Comparison of ENCODE assay signal across 8 cellular contexts in the genomic region with DNA sequence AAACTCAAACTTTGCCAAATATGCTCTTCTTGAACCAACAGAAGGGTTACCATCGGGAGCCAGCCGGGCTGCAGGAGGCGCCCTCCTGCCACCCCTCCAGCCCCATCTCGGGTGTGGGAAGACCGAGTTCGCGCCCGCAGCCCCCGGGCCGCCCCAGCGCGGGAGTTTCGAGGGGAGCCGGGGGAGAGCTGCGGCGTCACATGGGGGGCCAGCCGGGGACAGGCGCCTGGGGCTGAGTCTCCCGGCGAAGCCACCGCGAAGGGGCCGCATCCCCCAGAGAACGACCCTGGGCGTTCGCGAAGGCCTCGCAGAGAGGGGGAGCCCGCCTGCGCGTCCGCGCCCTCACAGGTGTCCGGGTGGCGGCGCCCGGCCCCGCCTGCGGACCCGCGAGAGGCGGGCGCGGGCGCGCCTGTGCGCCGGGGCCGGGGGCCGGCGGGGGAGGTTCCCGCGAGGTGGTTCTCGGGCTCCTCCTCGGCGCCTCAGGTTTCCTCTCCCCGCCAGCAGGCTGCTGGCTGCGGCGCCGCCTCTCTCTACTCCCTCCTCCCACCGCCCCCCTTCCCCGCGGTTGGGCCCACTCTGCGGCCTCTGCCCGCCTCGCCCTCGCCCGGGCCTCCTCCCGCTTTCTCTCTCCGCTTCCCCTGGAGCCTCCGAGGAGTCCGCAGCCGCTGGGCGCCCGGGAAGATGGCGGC. TPM values are rescaled to one million over a fixed set of nuclear protein-coding genes. Genes with fewer than 3 reads are reported as not detected.
A peak's percentile ranks its signal among the peaks of the same experiment; 100 is the strongest.
DNase-seq lines count a peak whose midpoint lies in the region; ATAC-seq and TF ChIP-seq lines count a peak whose summit lies in the region.

A gene with protein sequence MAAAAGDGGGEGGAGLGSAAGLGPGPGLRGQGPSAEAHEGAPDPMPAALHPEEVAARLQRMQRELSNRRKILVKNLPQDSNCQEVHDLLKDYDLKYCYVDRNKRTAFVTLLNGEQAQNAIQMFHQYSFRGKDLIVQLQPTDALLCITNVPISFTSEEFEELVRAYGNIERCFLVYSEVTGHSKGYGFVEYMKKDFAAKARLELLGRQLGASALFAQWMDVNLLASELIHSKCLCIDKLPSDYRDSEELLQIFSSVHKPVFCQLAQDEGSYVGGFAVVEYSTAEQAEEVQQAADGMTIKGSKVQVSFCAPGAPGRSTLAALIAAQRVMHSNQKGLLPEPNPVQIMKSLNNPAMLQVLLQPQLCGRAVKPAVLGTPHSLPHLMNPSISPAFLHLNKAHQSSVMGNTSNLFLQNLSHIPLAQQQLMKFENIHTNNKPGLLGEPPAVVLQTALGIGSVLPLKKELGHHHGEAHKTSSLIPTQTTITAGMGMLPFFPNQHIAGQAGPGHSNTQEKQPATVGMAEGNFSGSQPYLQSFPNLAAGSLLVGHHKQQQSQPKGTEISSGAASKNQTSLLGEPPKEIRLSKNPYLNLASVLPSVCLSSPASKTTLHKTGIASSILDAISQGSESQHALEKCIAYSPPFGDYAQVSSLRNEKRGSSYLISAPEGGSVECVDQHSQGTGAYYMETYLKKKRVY (plus strand): TSS at position 584 of the 689 bp plus-strand sequence. CDS start 98 bp downstream, at position 682.

- no peaks in the 10 kb centered on the region for H3K36me3 ChIP-seq in HUES64 (ENCODE audit: insufficient read depth, low read length)
- H3K36me3 ChIP-seq in neural cell (ENCODE audit: insufficient read depth, low read length), result no peaks in the 10 kb centered on the region

- H3K9ac ChIP-seq in HUES64 (ENCODE audit: low read depth, low read length) (peak within 1 kb of the TSS; percentile 89), neural cell (ENCODE audit: low read length) (peak within 1 kb of the TSS; percentile 70)

- peaks cover 6% of the 10 kb centered on the region; the same call in 1 of the 2 replicates for H3K27me3 ChIP-seq in HUES64 (ENCODE audit: insufficient read depth, low read length)
- no peaks in the 10 kb centered on the region for H3K27me3 ChIP-seq in neural cell (ENCODE audit: insufficient read depth, low read depth, low read length)

- no peaks in the 10 kb centered on the region for H3K9me3 ChIP-seq in HUES64 (ENCODE audit: insufficient read depth, low read depth, low read length)
- no peaks in the 10 kb centered on the region for H3K9me3 ChIP-seq in neural cell (ENCODE audit: low read length)

- H3K4me3 ChIP-seq in HUES64 (ENCODE audit: low read length) (peak within 1 kb of the TSS; percentile 85), fibroblast of villous mesenchyme (ENCODE audit: low read depth, low read length) (peak within 1 kb of the TSS; percentile 72), neural cell (ENCODE audit: low read length) (peak within 1 kb of the TSS; percentile 86)

- H3F3A ChIP-seq in neural cell (ENCODE audit: insufficient read depth, low read length, poor library complexity, severe bottlenecking), result no peaks in the 10 kb centered on the region

- under 1% methylated on average over 76 of the region's 76 CpGs for WGBS in HUES64

- TF ChIP-seq EP300 in neural cell (conservative IDR thresholded peaks at IDR 0.05; ENCODE audit: poor library complexity, severe bottlenecking), result no peak

- TF ChIP-seq CTCF in 22Rv1 (IDR thresholded peaks at IDR 0.05), result peak; percentile 67
- peak; percentile 52 for TF ChIP-seq CTCF in fibroblast of villous mesenchyme (IDR thresholded peaks at IDR 0.05; ENCODE audit: insufficient read depth, low read depth, low read length)
- TF ChIP-seq CTCF in neural cell (IDR thresholded peaks at IDR 0.05; ENCODE audit: poor library complexity, severe bottlenecking), result peak; percentile 73

- H3K27ac ChIP-seq in 22Rv1 (peak within 1 kb of the TSS; percentile 42; the same call in 1 of the 2 replicates), HUES64 (ENCODE audit: low read depth, low read length) (peak within 1 kb of the TSS; percentile 66; the same call in 1 of the 2 replicates), neural cell (ENCODE audit: low read length) (no peak within 1 kb of the TSS), temporal lobe (ENCODE audit: low read depth, low read length) (peak within 1 kb of the TSS; percentile 44)

- H3K79me2 ChIP-seq in neural cell (replicated peaks; ENCODE audit: insufficient read depth, low read length), result no peaks in the 10 kb centered on the region

- peak; percentile 44 for TF ChIP-seq RAD21 in neural cell (conservative IDR thresholded peaks at IDR 0.05)

- H4K20me1 ChIP-seq in neural cell (ENCODE audit: insufficient read depth), result no peaks in the 10 kb centered on the region

- no peaks in the 10 kb centered on the region for H3K9me2 ChIP-seq in neural cell (ENCODE audit: insufficient read depth, low read length)

- DNase-seq in RPMI7951 (ENCODE audit: low read depth), result peak; percentile 68
- peak; percentile 57 for DNase-seq in activated gamma-delta T cell (lab: John Stamatoyannopoulos, UW)
- peak; percentile 66 for DNase-seq in fibroblast of villous mesenchyme (ENCODE audit: low read depth)

- peak within 1 kb of the TSS; percentile 46 for H2AFZ ChIP-seq in neural cell (ENCODE audit: low read depth, low read length)

- peak within 1 kb of the TSS; percentile 86 for H3K4me2 ChIP-seq in neural cell (ENCODE audit: low read length)

- H3K4me1 ChIP-seq in HUES64 (ENCODE audit: insufficient read depth, low read length), result peaks cover 13% of the 10 kb centered on the region

- ATAC-seq in GM18498 (IDR thresholded peaks at IDR 0.05; ENCODE audit: unreplicated experiment), result peak; percentile 66

TF ChIP-seq in neural cell, 6 proteins besides CTCF, POLR2A, EP300 and RAD21:
- TF ChIP-seq SMC3 (conservative IDR thresholded peaks at IDR 0.05; ENCODE audit: poor library complexity) (peak; percentile 61), MXI1 (conservative IDR thresholded peaks at IDR 0.05; ENCODE audit: poor library complexity, severe bottlenecking) (peak; percentile 39)
- TF ChIP-seq, protein P1, sequence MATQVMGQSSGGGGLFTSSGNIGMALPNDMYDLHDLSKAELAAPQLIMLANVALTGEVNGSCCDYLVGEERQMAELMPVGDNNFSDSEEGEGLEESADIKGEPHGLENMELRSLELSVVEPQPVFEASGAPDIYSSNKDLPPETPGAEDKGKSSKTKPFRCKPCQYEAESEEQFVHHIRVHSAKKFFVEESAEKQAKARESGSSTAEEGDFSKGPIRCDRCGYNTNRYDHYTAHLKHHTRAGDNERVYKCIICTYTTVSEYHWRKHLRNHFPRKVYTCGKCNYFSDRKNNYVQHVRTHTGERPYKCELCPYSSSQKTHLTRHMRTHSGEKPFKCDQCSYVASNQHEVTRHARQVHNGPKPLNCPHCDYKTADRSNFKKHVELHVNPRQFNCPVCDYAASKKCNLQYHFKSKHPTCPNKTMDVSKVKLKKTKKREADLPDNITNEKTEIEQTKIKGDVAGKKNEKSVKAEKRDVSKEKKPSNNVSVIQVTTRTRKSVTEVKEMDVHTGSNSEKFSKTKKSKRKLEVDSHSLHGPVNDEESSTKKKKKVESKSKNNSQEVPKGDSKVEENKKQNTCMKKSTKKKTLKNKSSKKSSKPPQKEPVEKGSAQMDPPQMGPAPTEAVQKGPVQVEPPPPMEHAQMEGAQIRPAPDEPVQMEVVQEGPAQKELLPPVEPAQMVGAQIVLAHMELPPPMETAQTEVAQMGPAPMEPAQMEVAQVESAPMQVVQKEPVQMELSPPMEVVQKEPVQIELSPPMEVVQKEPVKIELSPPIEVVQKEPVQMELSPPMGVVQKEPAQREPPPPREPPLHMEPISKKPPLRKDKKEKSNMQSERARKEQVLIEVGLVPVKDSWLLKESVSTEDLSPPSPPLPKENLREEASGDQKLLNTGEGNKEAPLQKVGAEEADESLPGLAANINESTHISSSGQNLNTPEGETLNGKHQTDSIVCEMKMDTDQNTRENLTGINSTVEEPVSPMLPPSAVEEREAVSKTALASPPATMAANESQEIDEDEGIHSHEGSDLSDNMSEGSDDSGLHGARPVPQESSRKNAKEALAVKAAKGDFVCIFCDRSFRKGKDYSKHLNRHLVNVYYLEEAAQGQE (IDR thresholded peaks at IDR 0.05; ENCODE audit: borderline replicate concordance), result no peak

RNA-seq across cellular contexts. Expression of the gene that starts here (rescaled TPM):
- polyA plus RNA-seq in HUES64 (2013, experiment 1 of 2), result 14.1 TPM
- 12.9 TPM for polyA plus RNA-seq in HUES64 (2013, experiment 2 of 2)
- 2.4 and 2.5 TPM in 2 replicates for total RNA-seq in RPMI7951 (2014; rRNA removed; shearing (Covaris generic))
- total RNA-seq in fibroblast of villous mesenchyme, result 7.1 and 9.1 TPM in 2 replicates
- polyA plus RNA-seq in neural cell, result 8.1 and 8.3 TPM in 2 replicates
- 13.9 and 16.9 TPM in 2 replicates for polyA minus RNA-seq in neural cell
- total RNA-seq in temporal lobe, result 11.8 TPM
